ENCODE assay signal across 1 cellular context in genomic region chr2:47313728-47314127, GRCh38.
TF ChIP-seq lines count a peak whose summit lies in the region.

No MANE protein-coding gene starts in this region.

TF ChIP-seq in GM12878, 131 proteins besides CTCF, POLR2A, EP300 and RAD21:
- TF ChIP-seq PAX8 (IDR thresholded peaks at IDR 0.05) (no peak), SRF (IDR thresholded peaks at IDR 0.05; ENCODE audit: low read depth in 2 of 2, low read length in 2 of 2) (no peak), CHD4 (IDR thresholded peaks at IDR 0.05) (no peak), E4F1 (IDR thresholded peaks at IDR 0.05; ENCODE audit: borderline replicate concordance, partially characterized antibody) (no peak), NFYA (IDR thresholded peaks at IDR 0.05; ENCODE audit: borderline replicate concordance, low read depth, low read length) (no peak), ZBTB33 (IDR thresholded peaks at IDR 0.05) (no peak), TCF12 (IDR thresholded peaks at IDR 0.05; ENCODE audit: low read depth, low read length) (no peak), RCOR1 (conservative IDR thresholded peaks at IDR 0.05; ENCODE audit: low read depth, low read length) (no peak), ZBTB4 (CRISPR knock-in tag; IDR thresholded peaks at IDR 0.05) (no peak), FOXK2 (IDR thresholded peaks at IDR 0.05) (no peak), ZZZ3 (IDR thresholded peaks at IDR 0.05; ENCODE audit: control insufficient read depth, insufficient read length, low read depth) (no peak)
TF ChIP-seq in GM12878: peak in this region for 0.
